Comparison of ENCODE assay signal across 8 cellular contexts in genomic region chr2:234455246-234455645, GRCh38. TPM values are rescaled to one million over a fixed set of nuclear protein-coding genes. Genes with fewer than 3 reads are reported as not detected.
DNase-seq lines count a peak whose midpoint lies in the region; ATAC-seq lines count a peak whose summit lies in the region.
"Not testable (repeated sequence)": the region's sequence is repeated elsewhere in the genome, so short reads cannot be mapped to it uniquely, and the experiment has no call there.

No MANE protein-coding gene starts in this region.

- peaks cover 26% of the 10 kb centered on the region for H3K36me3 Mint-ChIP-seq in CD4-positive, CD25-positive, alpha-beta regulatory T cell
- H3K36me3 Mint-ChIP-seq in activated CD4-positive, alpha-beta T cell treated with anti-CD3 and anti-CD28 coated beads for 36 hours (ENCODE audit: low read depth): peaks cover 12% of the 10 kb centered on the region
- peaks cover 62% of the 10 kb centered on the region for H3K36me3 Mint-ChIP-seq in activated CD8-positive, alpha-beta T cell treated with anti-CD3 and anti-CD28 coated beads, Interleukin-2, amount 10 ng/mL, durations not matched to agents 7 days and 5 days (ENCODE audit: low read depth)
- peaks cover 24% of the 10 kb centered on the region for H3K36me3 Mint-ChIP-seq in activated T-helper 17 cell treated with anti-CD3 and anti-CD28 coated beads, Interleukin-2, amount 50 U/mL, for 72 hours (ENCODE audit: low read depth)
- H3K36me3 Mint-ChIP-seq in activated naive CD8-positive, alpha-beta T cell treated with anti-CD3 and anti-CD28 coated beads for 36 hours: peaks cover 66% of the 10 kb centered on the region
- H3K36me3 Mint-ChIP-seq in memory B cell; stimulated activated effector memory CD8-positive, alpha-beta T cell treated with anti-CD3 and anti-CD28 coated beads, Interleukin-12 subunit alpha, Interleukin-12 subunit beta, amount 100 ng/mL, for 72 hours: not testable (repeated sequence)

- H3K9me3 Mint-ChIP-seq in CD4-positive, CD25-positive, alpha-beta regulatory T cell; activated T-helper 17 cell treated with anti-CD3 and anti-CD28 coated beads, Interleukin-2, amount 50 U/mL, for 72 hours; memory B cell; stimulated activated effector memory CD8-positive, alpha-beta T cell treated with anti-CD3 and anti-CD28 coated beads, Interleukin-12 subunit alpha, Interleukin-12 subunit beta, amount 100 ng/mL, for 72 hours: not testable (repeated sequence)
- H3K9me3 Mint-ChIP-seq in activated CD4-positive, alpha-beta T cell treated with anti-CD3 and anti-CD28 coated beads for 36 hours (ENCODE audit: low read depth): peaks cover 11% of the 10 kb centered on the region
- H3K9me3 Mint-ChIP-seq in activated CD8-positive, alpha-beta T cell treated with anti-CD3 and anti-CD28 coated beads, Interleukin-2, amount 10 ng/mL, durations not matched to agents 7 days and 5 days (ENCODE audit: insufficient read depth): peaks cover 28% of the 10 kb centered on the region
- H3K9me3 Mint-ChIP-seq in activated naive CD8-positive, alpha-beta T cell treated with anti-CD3 and anti-CD28 coated beads for 36 hours: peaks cover 16% of the 10 kb centered on the region

- H3K4me1 ChIP-seq in CD4-positive, CD25-positive, alpha-beta regulatory T cell (ENCODE audit: control insufficient read depth, insufficient read depth, low read length, poor library complexity, severe bottlenecking): peaks cover 73% of the 10 kb centered on the region

- CTCF ChIA-PET in activated CD4-positive, alpha-beta T cell treated with anti-CD3 and anti-CD28 coated beads for 36 hours (lab: Charles Lee): interaction anchor here (0.7 to 2.3 kb wide), 10 partner anchors 9 to 166 kb away, joined by 3 to 8 read pairs (median 4); no protein-coding TSS in a partner anchor
- CTCF ChIA-PET in activated CD8-positive, alpha-beta T cell treated with anti-CD3 and anti-CD28 coated beads, Interleukin-2, amount 10 ng/mL, durations not matched to agents 7 days and 5 days (lab: Charles Lee): interaction anchor here (0.7 to 5.1 kb wide), 13 partner anchors 9 to 428 kb away, joined by 3 to 26 read pairs (median 8); partner anchors contain the start of gene ARL4C

- H3K9me3 ChIP-seq in CD4-positive, CD25-positive, alpha-beta regulatory T cell (ENCODE audit: control insufficient read depth in 2 of 2, low read length in 2 of 2); KOPT-K1 (ENCODE audit: insufficient read depth, low read length, poor library complexity, severe bottlenecking): not testable (repeated sequence)

- not testable (repeated sequence) for H3K27me3 ChIP-seq in CD4-positive, CD25-positive, alpha-beta regulatory T cell (ENCODE audit: control insufficient read depth, insufficient read depth, low read length)

- peak overlapping the region; percentile 87 to 96 (median 92) for H3K4me3 Mint-ChIP-seq in CD4-positive, CD25-positive, alpha-beta regulatory T cell
- H3K4me3 Mint-ChIP-seq in activated CD4-positive, alpha-beta T cell treated with anti-CD3 and anti-CD28 coated beads for 36 hours: peak overlapping the region; percentile 79
- H3K4me3 Mint-ChIP-seq in activated CD8-positive, alpha-beta T cell treated with anti-CD3 and anti-CD28 coated beads, Interleukin-2, amount 10 ng/mL, durations not matched to agents 7 days and 5 days: peak overlapping the region; percentile 51
- peak overlapping the region; percentile 78 for H3K4me3 Mint-ChIP-seq in activated T-helper 17 cell treated with anti-CD3 and anti-CD28 coated beads, Interleukin-2, amount 50 U/mL, for 72 hours
- peak overlapping the region; percentile 88 for H3K4me3 Mint-ChIP-seq in activated naive CD8-positive, alpha-beta T cell treated with anti-CD3 and anti-CD28 coated beads for 36 hours
- H3K4me3 Mint-ChIP-seq in memory B cell: not testable (repeated sequence)
- H3K4me3 Mint-ChIP-seq in stimulated activated effector memory CD8-positive, alpha-beta T cell treated with anti-CD3 and anti-CD28 coated beads, Interleukin-12 subunit alpha, Interleukin-12 subunit beta, amount 100 ng/mL, for 72 hours: peak overlapping the region; percentile 55

- H3K4me3 ChIP-seq in CD4-positive, CD25-positive, alpha-beta regulatory T cell (ENCODE audit: low read depth, low read length): peak overlapping the region; percentile 100

- intact Hi-C loops in activated CD4-positive, alpha-beta T cell treated with anti-CD3 and anti-CD28 coated beads for 36 hours (cut with DNase I, micrococcal nuclease): loop anchor here in 1 of 2 experiments (1.0 to 2.0 kb wide), 2 partner anchors 9 to 38 kb away; no protein-coding TSS in a partner anchor

- POLR2A ChIA-PET in activated CD4-positive, alpha-beta T cell treated with anti-CD3 and anti-CD28 coated beads for 36 hours (lab: Charles Lee): interaction anchor here (0.6 to 0.7 kb wide), 3 partner anchors 9 to 163 kb away, joined by 3 to 9 read pairs (median 5); no protein-coding TSS in a partner anchor
- POLR2A ChIA-PET in activated CD8-positive, alpha-beta T cell treated with anti-CD3 and anti-CD28 coated beads, Interleukin-2, amount 10 ng/mL, durations not matched to agents 7 days and 5 days (lab: Charles Lee): interaction anchor here (0.6 to 12.1 kb wide), 18 partner anchors 9 to 589 kb away, joined by 3 to 220 read pairs (median 7); partner anchors contain the start of gene ARL4C

- not testable (repeated sequence) for ATAC-seq in CD4-positive, CD25-positive, alpha-beta regulatory T cell (ENCODE audit: low read depth in 2 of 2); activated CD4-positive, alpha-beta T cell treated with anti-CD3 and anti-CD28 coated beads for 36 hours; activated CD8-positive, alpha-beta T cell treated with anti-CD3 and anti-CD28 coated beads, Interleukin-2, amount 10 ng/mL, durations not matched to agents 7 days and 5 days; activated T-helper 17 cell treated with anti-CD3 and anti-CD28 coated beads, Interleukin-2, amount 50 U/mL, for 72 hours (replicated peaks); memory B cell (ENCODE audit: low read depth); stimulated activated effector memory CD8-positive, alpha-beta T cell treated with anti-CD3 and anti-CD28 coated beads, Interleukin-12 subunit alpha, Interleukin-12 subunit beta, amount 100 ng/mL, for 72 hours

- H3K27ac ChIP-seq in CD4-positive, CD25-positive, alpha-beta regulatory T cell (ENCODE audit: insufficient read depth, low read length, poor library complexity, severe bottlenecking): peak overlapping the region; percentile 95
- H3K27ac ChIP-seq in KOPT-K1 (ENCODE audit: low read depth, low read length, poor library complexity, severe bottlenecking): peak overlapping the region; percentile 80

- DNase-seq in CD4-positive, CD25-positive, alpha-beta regulatory T cell; activated CD8-positive, alpha-beta T cell treated with anti-CD3 and anti-CD28 coated beads, Interleukin-2, amount 10 ng/mL, durations not matched to agents 7 days and 5 days; memory B cell (ENCODE audit: low spot score in 2 of 2); stimulated activated effector memory CD8-positive, alpha-beta T cell treated with anti-CD3 and anti-CD28 coated beads, Interleukin-12 subunit alpha, Interleukin-12 subunit beta, amount 100 ng/mL, for 72 hours (ENCODE audit: low spot score in 2 of 2): not testable (repeated sequence)
- peak; percentile 59 for DNase-seq in activated CD4-positive, alpha-beta T cell treated with anti-CD3 and anti-CD28 coated beads for 36 hours
- DNase-seq in activated naive CD8-positive, alpha-beta T cell treated with anti-CD3 and anti-CD28 coated beads for 36 hours: peak; percentile 13

- H3K36me3 ChIP-seq in CD4-positive, CD25-positive, alpha-beta regulatory T cell (ENCODE audit: control insufficient read depth, insufficient read depth, low read length); KOPT-K1 (ENCODE audit: insufficient read depth, low read length): not testable (repeated sequence)

- H3K27me3 Mint-ChIP-seq in CD4-positive, CD25-positive, alpha-beta regulatory T cell; activated CD4-positive, alpha-beta T cell treated with anti-CD3 and anti-CD28 coated beads for 36 hours; activated CD8-positive, alpha-beta T cell treated with anti-CD3 and anti-CD28 coated beads, Interleukin-2, amount 10 ng/mL, durations not matched to agents 7 days and 5 days (ENCODE audit: low read depth); activated T-helper 17 cell treated with anti-CD3 and anti-CD28 coated beads, Interleukin-2, amount 50 U/mL, for 72 hours; activated naive CD8-positive, alpha-beta T cell treated with anti-CD3 and anti-CD28 coated beads for 36 hours; memory B cell: not testable (repeated sequence)

- peak overlapping the region; percentile 88 to 98 (median 94) for H3K27ac Mint-ChIP-seq in CD4-positive, CD25-positive, alpha-beta regulatory T cell
- peak overlapping the region; percentile 93 for H3K27ac Mint-ChIP-seq in activated CD4-positive, alpha-beta T cell treated with anti-CD3 and anti-CD28 coated beads for 36 hours
- peak overlapping the region; percentile 92 for H3K27ac Mint-ChIP-seq in activated CD8-positive, alpha-beta T cell treated with anti-CD3 and anti-CD28 coated beads, Interleukin-2, amount 10 ng/mL, durations not matched to agents 7 days and 5 days
- H3K27ac Mint-ChIP-seq in activated T-helper 17 cell treated with anti-CD3 and anti-CD28 coated beads, Interleukin-2, amount 50 U/mL, for 72 hours: peak overlapping the region; percentile 78
- peak overlapping the region; percentile 94 for H3K27ac Mint-ChIP-seq in activated naive CD8-positive, alpha-beta T cell treated with anti-CD3 and anti-CD28 coated beads for 36 hours
- H3K27ac Mint-ChIP-seq in memory B cell: peak overlapping the region; percentile 31
- H3K27ac Mint-ChIP-seq in stimulated activated effector memory CD8-positive, alpha-beta T cell treated with anti-CD3 and anti-CD28 coated beads, Interleukin-12 subunit alpha, Interleukin-12 subunit beta, amount 100 ng/mL, for 72 hours: peak overlapping the region; percentile 83

- peaks cover 36 to 81% (median 56%) of the 10 kb centered on the region in 4 donors for H3K4me1 Mint-ChIP-seq in CD4-positive, CD25-positive, alpha-beta regulatory T cell
- H3K4me1 Mint-ChIP-seq in activated CD4-positive, alpha-beta T cell treated with anti-CD3 and anti-CD28 coated beads for 36 hours: peaks cover 77% of the 10 kb centered on the region
- peaks cover 82% of the 10 kb centered on the region for H3K4me1 Mint-ChIP-seq in activated CD8-positive, alpha-beta T cell treated with anti-CD3 and anti-CD28 coated beads, Interleukin-2, amount 10 ng/mL, durations not matched to agents 7 days and 5 days (ENCODE audit: low read depth)
- peaks cover 24% of the 10 kb centered on the region for H3K4me1 Mint-ChIP-seq in activated T-helper 17 cell treated with anti-CD3 and anti-CD28 coated beads, Interleukin-2, amount 50 U/mL, for 72 hours
- H3K4me1 Mint-ChIP-seq in activated naive CD8-positive, alpha-beta T cell treated with anti-CD3 and anti-CD28 coated beads for 36 hours: peaks cover 65% of the 10 kb centered on the region
- H3K4me1 Mint-ChIP-seq in memory B cell: peaks cover 28% of the 10 kb centered on the region
- H3K4me1 Mint-ChIP-seq in stimulated activated effector memory CD8-positive, alpha-beta T cell treated with anti-CD3 and anti-CD28 coated beads, Interleukin-12 subunit alpha, Interleukin-12 subunit beta, amount 100 ng/mL, for 72 hours: peaks cover 72% of the 10 kb centered on the region

RNA-seq across cellular contexts. Expression of gene ARL4C, which starts 41.6 kb away (rescaled TPM):
- 407 TPM for total RNA-seq in CD4-positive, CD25-positive, alpha-beta regulatory T cell
- polyA plus RNA-seq in CD4-positive, CD25-positive, alpha-beta regulatory T cell: 100 to 1,000 TPM; 103 to 176 (median 129) TPM
- total RNA-seq in activated CD4-positive, alpha-beta T cell treated with anti-CD3 and anti-CD28 coated beads for 36 hours: 10 to 100 TPM; 27.2 to 32.8 TPM
- total RNA-seq in activated CD8-positive, alpha-beta T cell treated with anti-CD3 and anti-CD28 coated beads, Interleukin-2, amount 10 ng/mL, durations not matched to agents 7 days and 5 days: 100 to 1,000 TPM; 123 to 126 TPM
- total RNA-seq in activated T-helper 17 cell treated with anti-CD3 and anti-CD28 coated beads, Interleukin-2, amount 50 U/mL, for 72 hours: 100 to 1,000 TPM in 1 of 2 donors, 10 to 100 TPM in 1; 43.4 to 118 TPM
- 10 to 100 TPM; 65.1 to 65.5 TPM for total RNA-seq in activated naive CD8-positive, alpha-beta T cell treated with anti-CD3 and anti-CD28 coated beads for 36 hours

Comparison
In these comparisons a context has a peak if more than half of its experiments do, and no peak if none do; other contexts are left out.
1. H3K27ac Mint-ChIP-seq: peak in every context shown above with its lines; median percentile 94 in CD4-positive, CD25-positive, alpha-beta regulatory T cell; 94 in activated naive CD8-positive, alpha-beta T cell treated with anti-CD3 and anti-CD28 coated beads for 36 hours; 93 in activated CD4-positive, alpha-beta T cell treated with anti-CD3 and anti-CD28 coated beads for 36 hours; 92 in activated CD8-positive, alpha-beta T cell treated with anti-CD3 and anti-CD28 coated beads, Interleukin-2, amount 10 ng/mL, durations not matched to agents 7 days and 5 days; 83 in stimulated activated effector memory CD8-positive, alpha-beta T cell treated with anti-CD3 and anti-CD28 coated beads, Interleukin-12 subunit alpha, Interleukin-12 subunit beta, amount 100 ng/mL, for 72 hours; 78 in activated T-helper 17 cell treated with anti-CD3 and anti-CD28 coated beads, Interleukin-2, amount 50 U/mL, for 72 hours; 31 in memory B cell.